1 cellular context compared by ENCODE assay signal in the genomic region with DNA sequence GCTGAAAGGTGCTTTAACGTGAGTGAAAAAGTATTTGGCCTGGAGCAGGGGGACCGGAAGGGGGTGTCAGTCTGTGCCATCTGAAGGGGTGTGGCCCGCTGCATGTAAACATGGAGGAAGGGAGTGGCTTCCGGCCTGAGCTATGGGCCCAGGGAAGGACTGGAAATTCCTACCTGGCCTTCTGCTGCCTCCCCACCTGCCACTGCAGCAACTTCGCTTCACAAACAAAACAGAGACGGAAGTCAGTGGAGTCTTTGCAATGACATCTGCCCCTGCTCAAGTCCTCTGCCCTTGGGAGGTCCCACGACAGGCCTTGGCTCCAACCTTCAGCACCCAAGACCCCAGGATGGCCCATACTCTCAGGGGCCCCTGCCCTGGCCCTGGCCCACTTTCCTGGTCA.
TF ChIP-seq lines count a peak whose summit lies in the region.

No MANE protein-coding gene starts in this region.

TF ChIP-seq in HepG2, 621 proteins besides CTCF, POLR2A, EP300 and RAD21 (continued from another document and continues in another):
- TF ChIP-seq, protein P1, sequence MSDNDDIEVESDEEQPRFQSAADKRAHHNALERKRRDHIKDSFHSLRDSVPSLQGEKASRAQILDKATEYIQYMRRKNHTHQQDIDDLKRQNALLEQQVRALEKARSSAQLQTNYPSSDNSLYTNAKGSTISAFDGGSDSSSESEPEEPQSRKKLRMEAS (IDR thresholded peaks at IDR 0.05): 0 out of 2 replicates have a peak, but pooled peaks have one; percentile 51
- TF ChIP-seq THAP11 (CRISPR knock-in tag; IDR thresholded peaks at IDR 0.05): 0 out of 2 replicates have a peak, but pooled peaks have one; percentile 54
- TF ChIP-seq ZZZ3 (CRISPR knock-in tag; IDR thresholded peaks at IDR 0.05; ENCODE audit: borderline replicate concordance): no peak
- TF ChIP-seq FOSL2 (CRISPR knock-in tag; IDR thresholded peaks at IDR 0.05): peak; percentile 49; the same call in 1 of the 2 replicates
- TF ChIP-seq, protein P2, sequence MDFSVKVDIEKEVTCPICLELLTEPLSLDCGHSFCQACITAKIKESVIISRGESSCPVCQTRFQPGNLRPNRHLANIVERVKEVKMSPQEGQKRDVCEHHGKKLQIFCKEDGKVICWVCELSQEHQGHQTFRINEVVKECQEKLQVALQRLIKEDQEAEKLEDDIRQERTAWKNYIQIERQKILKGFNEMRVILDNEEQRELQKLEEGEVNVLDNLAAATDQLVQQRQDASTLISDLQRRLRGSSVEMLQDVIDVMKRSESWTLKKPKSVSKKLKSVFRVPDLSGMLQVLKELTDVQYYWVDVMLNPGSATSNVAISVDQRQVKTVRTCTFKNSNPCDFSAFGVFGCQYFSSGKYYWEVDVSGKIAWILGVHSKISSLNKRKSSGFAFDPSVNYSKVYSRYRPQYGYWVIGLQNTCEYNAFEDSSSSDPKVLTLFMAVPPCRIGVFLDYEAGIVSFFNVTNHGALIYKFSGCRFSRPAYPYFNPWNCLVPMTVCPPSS (IDR thresholded peaks at IDR 0.05): no peak
- TF ChIP-seq RXRA (CRISPR knock-in tag; IDR thresholded peaks at IDR 0.05): peak; percentile 39; the same call in 1 of the 2 replicates
- TF ChIP-seq ZNF432 (CRISPR knock-in tag; IDR thresholded peaks at IDR 0.05; ENCODE audit: borderline replicate concordance): no peak
- no peak for TF ChIP-seq ATM (IDR thresholded peaks at IDR 0.05; ENCODE audit: borderline replicate concordance)
- no peak for TF ChIP-seq ZNF563 (CRISPR knock-in tag; IDR thresholded peaks at IDR 0.05)
- TF ChIP-seq ZBTB42 (CRISPR knock-in tag; IDR thresholded peaks at IDR 0.05): no peak
- TF ChIP-seq CBX1 (IDR thresholded peaks at IDR 0.05; ENCODE audit: low read depth): no peak
- no peak for TF ChIP-seq ZSCAN31 (CRISPR knock-in tag; IDR thresholded peaks at IDR 0.05; ENCODE audit: low read depth)
- TF ChIP-seq, protein P3, sequence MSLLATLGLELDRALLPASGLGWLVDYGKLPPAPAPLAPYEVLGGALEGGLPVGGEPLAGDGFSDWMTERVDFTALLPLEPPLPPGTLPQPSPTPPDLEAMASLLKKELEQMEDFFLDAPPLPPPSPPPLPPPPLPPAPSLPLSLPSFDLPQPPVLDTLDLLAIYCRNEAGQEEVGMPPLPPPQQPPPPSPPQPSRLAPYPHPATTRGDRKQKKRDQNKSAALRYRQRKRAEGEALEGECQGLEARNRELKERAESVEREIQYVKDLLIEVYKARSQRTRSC (CRISPR knock-in tag; IDR thresholded peaks at IDR 0.05; ENCODE audit: low read depth): no peak
- TF ChIP-seq, protein P4, sequence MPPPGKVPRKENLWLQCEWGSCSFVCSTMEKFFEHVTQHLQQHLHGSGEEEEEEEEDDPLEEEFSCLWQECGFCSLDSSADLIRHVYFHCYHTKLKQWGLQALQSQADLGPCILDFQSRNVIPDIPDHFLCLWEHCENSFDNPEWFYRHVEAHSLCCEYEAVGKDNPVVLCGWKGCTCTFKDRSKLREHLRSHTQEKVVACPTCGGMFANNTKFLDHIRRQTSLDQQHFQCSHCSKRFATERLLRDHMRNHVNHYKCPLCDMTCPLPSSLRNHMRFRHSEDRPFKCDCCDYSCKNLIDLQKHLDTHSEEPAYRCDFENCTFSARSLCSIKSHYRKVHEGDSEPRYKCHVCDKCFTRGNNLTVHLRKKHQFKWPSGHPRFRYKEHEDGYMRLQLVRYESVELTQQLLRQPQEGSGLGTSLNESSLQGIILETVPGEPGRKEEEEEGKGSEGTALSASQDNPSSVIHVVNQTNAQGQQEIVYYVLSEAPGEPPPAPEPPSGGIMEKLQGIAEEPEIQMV (CRISPR knock-in tag; IDR thresholded peaks at IDR 0.05; ENCODE audit: low read depth): no peak
- peak; percentile 35; the same call in 1 of the 2 replicates for TF ChIP-seq RXRB (CRISPR knock-in tag; IDR thresholded peaks at IDR 0.05; ENCODE audit: borderline replicate concordance)
- no peak for TF ChIP-seq ZNF652 (CRISPR knock-in tag; IDR thresholded peaks at IDR 0.05; ENCODE audit: borderline replicate concordance, low read depth)
- peak; percentile 47; the same call in 1 of the 2 replicates for TF ChIP-seq MEIS2 (CRISPR knock-in tag; IDR thresholded peaks at IDR 0.05)
- peak; percentile 47; the same call in 1 of the 2 replicates for TF ChIP-seq PITX1 (CRISPR knock-in tag; IDR thresholded peaks at IDR 0.05)
- TF ChIP-seq ZNF768 (CRISPR knock-in tag; IDR thresholded peaks at IDR 0.05): peak; percentile 77
- TF ChIP-seq, protein P5, sequence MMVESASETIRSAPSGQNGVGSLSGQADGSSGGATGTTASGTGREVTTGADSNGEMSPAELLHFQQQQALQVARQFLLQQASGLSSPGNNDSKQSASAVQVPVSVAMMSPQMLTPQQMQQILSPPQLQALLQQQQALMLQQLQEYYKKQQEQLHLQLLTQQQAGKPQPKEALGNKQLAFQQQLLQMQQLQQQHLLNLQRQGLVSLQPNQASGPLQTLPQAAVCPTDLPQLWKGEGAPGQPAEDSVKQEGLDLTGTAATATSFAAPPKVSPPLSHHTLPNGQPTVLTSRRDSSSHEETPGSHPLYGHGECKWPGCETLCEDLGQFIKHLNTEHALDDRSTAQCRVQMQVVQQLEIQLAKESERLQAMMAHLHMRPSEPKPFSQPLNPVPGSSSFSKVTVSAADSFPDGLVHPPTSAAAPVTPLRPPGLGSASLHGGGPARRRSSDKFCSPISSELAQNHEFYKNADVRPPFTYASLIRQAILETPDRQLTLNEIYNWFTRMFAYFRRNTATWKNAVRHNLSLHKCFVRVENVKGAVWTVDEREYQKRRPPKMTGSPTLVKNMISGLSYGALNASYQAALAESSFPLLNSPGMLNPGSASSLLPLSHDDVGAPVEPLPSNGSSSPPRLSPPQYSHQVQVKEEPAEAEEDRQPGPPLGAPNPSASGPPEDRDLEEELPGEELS (CRISPR knock-in tag; IDR thresholded peaks at IDR 0.05): peak; percentile 85
- no peak for TF ChIP-seq TEAD2 (CRISPR knock-in tag; IDR thresholded peaks at IDR 0.05)
- peak; percentile 32 for TF ChIP-seq HNF4A (CRISPR knock-in tag; IDR thresholded peaks at IDR 0.05)
- TF ChIP-seq, protein P6, sequence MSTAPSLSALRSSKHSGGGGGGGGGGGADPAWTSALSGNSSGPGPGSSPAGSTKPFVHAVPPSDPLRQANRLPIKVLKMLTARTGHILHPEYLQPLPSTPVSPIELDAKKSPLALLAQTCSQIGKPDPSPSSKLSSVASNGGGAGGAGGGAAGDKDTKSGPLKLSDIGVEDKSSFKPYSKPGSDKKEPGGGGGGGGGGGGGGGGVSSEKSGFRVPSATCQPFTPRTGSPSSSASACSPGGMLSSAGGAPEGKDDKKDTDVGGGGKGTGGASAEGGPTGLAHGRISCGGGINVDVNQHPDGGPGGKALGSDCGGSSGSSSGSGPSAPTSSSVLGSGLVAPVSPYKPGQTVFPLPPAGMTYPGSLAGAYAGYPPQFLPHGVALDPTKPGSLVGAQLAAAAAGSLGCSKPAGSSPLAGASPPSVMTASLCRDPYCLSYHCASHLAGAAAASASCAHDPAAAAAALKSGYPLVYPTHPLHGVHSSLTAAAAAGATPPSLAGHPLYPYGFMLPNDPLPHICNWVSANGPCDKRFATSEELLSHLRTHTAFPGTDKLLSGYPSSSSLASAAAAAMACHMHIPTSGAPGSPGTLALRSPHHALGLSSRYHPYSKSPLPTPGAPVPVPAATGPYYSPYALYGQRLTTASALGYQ (CRISPR knock-in tag; IDR thresholded peaks at IDR 0.05): peak; percentile 80
- TF ChIP-seq, protein P7, sequence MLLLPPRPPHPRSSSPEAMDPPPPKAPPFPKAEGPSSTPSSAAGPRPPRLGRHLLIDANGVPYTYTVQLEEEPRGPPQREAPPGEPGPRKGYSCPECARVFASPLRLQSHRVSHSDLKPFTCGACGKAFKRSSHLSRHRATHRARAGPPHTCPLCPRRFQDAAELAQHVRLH (CRISPR knock-in tag; IDR thresholded peaks at IDR 0.05; ENCODE audit: borderline replicate concordance, low read depth): peak; percentile 77; the same call in 1 of the 2 replicates
- TF ChIP-seq, protein P8, sequence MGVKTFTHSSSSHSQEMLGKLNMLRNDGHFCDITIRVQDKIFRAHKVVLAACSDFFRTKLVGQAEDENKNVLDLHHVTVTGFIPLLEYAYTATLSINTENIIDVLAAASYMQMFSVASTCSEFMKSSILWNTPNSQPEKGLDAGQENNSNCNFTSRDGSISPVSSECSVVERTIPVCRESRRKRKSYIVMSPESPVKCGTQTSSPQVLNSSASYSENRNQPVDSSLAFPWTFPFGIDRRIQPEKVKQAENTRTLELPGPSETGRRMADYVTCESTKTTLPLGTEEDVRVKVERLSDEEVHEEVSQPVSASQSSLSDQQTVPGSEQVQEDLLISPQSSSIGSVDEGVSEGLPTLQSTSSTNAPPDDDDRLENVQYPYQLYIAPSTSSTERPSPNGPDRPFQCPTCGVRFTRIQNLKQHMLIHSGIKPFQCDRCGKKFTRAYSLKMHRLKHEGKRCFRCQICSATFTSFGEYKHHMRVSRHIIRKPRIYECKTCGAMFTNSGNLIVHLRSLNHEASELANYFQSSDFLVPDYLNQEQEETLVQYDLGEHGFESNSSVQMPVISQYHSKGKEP (CRISPR knock-in tag; IDR thresholded peaks at IDR 0.05): no peak
- peak; percentile 41; the same call in 1 of the 2 replicates for TF ChIP-seq TAF1 (CRISPR knock-in tag; IDR thresholded peaks at IDR 0.05)
- TF ChIP-seq, protein P9, sequence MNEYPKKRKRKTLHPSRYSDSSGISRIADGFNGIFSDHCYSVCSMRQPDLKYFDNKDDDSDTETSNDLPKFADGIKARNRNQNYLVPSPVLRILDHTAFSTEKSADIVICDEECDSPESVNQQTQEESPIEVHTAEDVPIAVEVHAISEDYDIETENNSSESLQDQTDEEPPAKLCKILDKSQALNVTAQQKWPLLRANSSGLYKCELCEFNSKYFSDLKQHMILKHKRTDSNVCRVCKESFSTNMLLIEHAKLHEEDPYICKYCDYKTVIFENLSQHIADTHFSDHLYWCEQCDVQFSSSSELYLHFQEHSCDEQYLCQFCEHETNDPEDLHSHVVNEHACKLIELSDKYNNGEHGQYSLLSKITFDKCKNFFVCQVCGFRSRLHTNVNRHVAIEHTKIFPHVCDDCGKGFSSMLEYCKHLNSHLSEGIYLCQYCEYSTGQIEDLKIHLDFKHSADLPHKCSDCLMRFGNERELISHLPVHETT (CRISPR knock-in tag; conservative IDR thresholded peaks at IDR 0.05): no peak; the same call in 1 of the 2 replicates
- 0 out of 2 replicates have a peak, but pooled peaks have one; percentile 37 for TF ChIP-seq SMAD3 (CRISPR knock-in tag; IDR thresholded peaks at IDR 0.05)
- TF ChIP-seq HDAC2 (CRISPR knock-in tag; IDR thresholded peaks at IDR 0.05): peak; percentile 77
- TF ChIP-seq, protein P10, sequence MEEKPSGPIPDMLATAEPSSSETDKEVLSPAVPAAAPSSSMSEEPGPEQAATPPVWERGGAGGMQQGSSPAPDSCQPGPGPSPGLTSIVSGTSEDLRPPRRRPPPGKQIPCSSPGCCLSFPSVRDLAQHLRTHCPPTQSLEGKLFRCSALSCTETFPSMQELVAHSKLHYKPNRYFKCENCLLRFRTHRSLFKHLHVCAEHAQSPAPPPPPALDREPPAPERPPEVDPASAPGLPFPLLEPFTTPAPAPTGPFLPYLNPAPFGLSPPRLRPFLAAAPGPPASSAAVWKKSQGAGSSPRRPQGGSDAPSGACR (CRISPR knock-in tag; IDR thresholded peaks at IDR 0.05): 0 out of 2 replicates have a peak, but pooled peaks have one; percentile 26
- TF ChIP-seq SP140L (CRISPR knock-in tag; IDR thresholded peaks at IDR 0.05; ENCODE audit: borderline replicate concordance): no peak
- peak; percentile 64; the same call in 1 of the 2 replicates for TF ChIP-seq ZIK1 (CRISPR knock-in tag; IDR thresholded peaks at IDR 0.05; ENCODE audit: borderline replicate concordance, low read depth)
- TF ChIP-seq, protein P11, sequence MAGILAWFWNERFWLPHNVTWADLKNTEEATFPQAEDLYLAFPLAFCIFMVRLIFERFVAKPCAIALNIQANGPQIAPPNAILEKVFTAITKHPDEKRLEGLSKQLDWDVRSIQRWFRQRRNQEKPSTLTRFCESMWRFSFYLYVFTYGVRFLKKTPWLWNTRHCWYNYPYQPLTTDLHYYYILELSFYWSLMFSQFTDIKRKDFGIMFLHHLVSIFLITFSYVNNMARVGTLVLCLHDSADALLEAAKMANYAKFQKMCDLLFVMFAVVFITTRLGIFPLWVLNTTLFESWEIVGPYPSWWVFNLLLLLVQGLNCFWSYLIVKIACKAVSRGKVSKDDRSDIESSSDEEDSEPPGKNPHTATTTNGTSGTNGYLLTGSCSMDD (CRISPR knock-in tag; IDR thresholded peaks at IDR 0.05): no peak
- TF ChIP-seq SP4 (CRISPR knock-in tag; IDR thresholded peaks at IDR 0.05): peak; percentile 61; the same call in 1 of the 2 replicates
- TF ChIP-seq ZNF558 (CRISPR knock-in tag; IDR thresholded peaks at IDR 0.05; ENCODE audit: borderline replicate concordance): no peak
- TF ChIP-seq, protein P12, sequence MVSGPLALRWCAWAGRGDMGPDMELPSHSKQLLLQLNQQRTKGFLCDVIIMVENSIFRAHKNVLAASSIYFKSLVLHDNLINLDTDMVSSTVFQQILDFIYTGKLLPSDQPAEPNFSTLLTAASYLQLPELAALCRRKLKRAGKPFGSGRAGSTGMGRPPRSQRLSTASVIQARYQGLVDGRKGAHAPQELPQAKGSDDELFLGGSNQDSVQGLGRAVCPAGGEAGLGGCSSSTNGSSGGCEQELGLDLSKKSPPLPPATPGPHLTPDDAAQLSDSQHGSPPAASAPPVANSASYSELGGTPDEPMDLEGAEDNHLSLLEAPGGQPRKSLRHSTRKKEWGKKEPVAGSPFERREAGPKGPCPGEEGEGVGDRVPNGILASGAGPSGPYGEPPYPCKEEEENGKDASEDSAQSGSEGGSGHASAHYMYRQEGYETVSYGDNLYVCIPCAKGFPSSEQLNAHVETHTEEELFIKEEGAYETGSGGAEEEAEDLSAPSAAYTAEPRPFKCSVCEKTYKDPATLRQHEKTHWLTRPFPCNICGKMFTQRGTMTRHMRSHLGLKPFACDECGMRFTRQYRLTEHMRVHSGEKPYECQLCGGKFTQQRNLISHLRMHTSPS (CRISPR knock-in tag; IDR thresholded peaks at IDR 0.05; ENCODE audit: low read depth): peak; percentile 69
- TF ChIP-seq ZNF746 (CRISPR knock-in tag; IDR thresholded peaks at IDR 0.05): peak; percentile 86
- TF ChIP-seq ERF (CRISPR knock-in tag; IDR thresholded peaks at IDR 0.05): peak; percentile 51; the same call in 1 of the 2 replicates
- TF ChIP-seq SIX1 (CRISPR knock-in tag; IDR thresholded peaks at IDR 0.05; ENCODE audit: borderline replicate concordance): no peak
- no peak for TF ChIP-seq ZNF546 (CRISPR knock-in tag; conservative IDR thresholded peaks at IDR 0.05)
- TF ChIP-seq MTF2 (CRISPR knock-in tag; IDR thresholded peaks at IDR 0.05; ENCODE audit: borderline replicate concordance): no peak
- no peak for TF ChIP-seq ZNF451 (CRISPR knock-in tag; IDR thresholded peaks at IDR 0.05)
- TF ChIP-seq, protein P13, sequence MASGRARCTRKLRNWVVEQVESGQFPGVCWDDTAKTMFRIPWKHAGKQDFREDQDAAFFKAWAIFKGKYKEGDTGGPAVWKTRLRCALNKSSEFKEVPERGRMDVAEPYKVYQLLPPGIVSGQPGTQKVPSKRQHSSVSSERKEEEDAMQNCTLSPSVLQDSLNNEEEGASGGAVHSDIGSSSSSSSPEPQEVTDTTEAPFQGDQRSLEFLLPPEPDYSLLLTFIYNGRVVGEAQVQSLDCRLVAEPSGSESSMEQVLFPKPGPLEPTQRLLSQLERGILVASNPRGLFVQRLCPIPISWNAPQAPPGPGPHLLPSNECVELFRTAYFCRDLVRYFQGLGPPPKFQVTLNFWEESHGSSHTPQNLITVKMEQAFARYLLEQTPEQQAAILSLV (CRISPR knock-in tag; IDR thresholded peaks at IDR 0.05; ENCODE audit: borderline replicate concordance): peak; percentile 50; the same call in 1 of the 2 replicates
- TF ChIP-seq ZNF782 (CRISPR knock-in tag; IDR thresholded peaks at IDR 0.05; ENCODE audit: borderline replicate concordance): no peak
- TF ChIP-seq THYN1 (CRISPR knock-in tag; IDR thresholded peaks at IDR 0.05; ENCODE audit: borderline replicate concordance, low read depth): no peak
- no peak for TF ChIP-seq ZNF468 (CRISPR knock-in tag; IDR thresholded peaks at IDR 0.05)
- TF ChIP-seq ZNF124 (CRISPR knock-in tag; IDR thresholded peaks at IDR 0.05): 0 out of 2 replicates have a peak, but pooled peaks have one; percentile 33
